ENCODE assay signal across 8 cellular contexts in genomic region chr1:1746566-1746909, GRCh38. TPM values are rescaled to one million over a fixed set of nuclear protein-coding genes. Genes with fewer than 3 reads are reported as not detected.
DNase-seq lines count a peak whose midpoint lies in the region; ATAC-seq, FAIRE-seq and TF ChIP-seq lines count a peak whose summit lies in the region.
"Not testable (repeated sequence)": the region's sequence is repeated elsewhere in the genome, so short reads cannot be mapped to it uniquely, and the experiment has no call there.

No MANE protein-coding gene starts in this region.

- intact Hi-C loops in GM12878 (cut with micrococcal nuclease; ENCODE audit: unreplicated experiment); aorta (cut with DNase I): not testable (repeated sequence)

- peak overlapping the region; percentile 9 for H4K8ac ChIP-seq in trophoblast cell (ENCODE audit: low read depth, low read length)

- not testable (repeated sequence) for H4K20me1 ChIP-seq in SK-N-SH (ENCODE audit: insufficient read depth); GM12878 (ENCODE audit: control insufficient read depth, insufficient read depth)

- not testable (repeated sequence) for H3K9me3 ChIP-seq in SK-N-SH; GM12878 (replicated peaks; ENCODE audit: control insufficient read depth, insufficient read depth, low read length); iPS-20b (ENCODE audit: insufficient read depth, low read depth, low read length); trophoblast cell (ENCODE audit: insufficient read depth, low read depth, low read length); aorta (ENCODE audit: control insufficient read depth, low read length)

- CTCF ChIA-PET in SK-N-SH (lab: Yijun Ruan, JAX): not testable (repeated sequence)
- CTCF ChIA-PET in GM12878 (lab: Yijun Ruan, JAX): interaction anchor here (1.4 kb wide), 1 partner anchor 159 kb away, joined by 3 read pairs; no protein-coding TSS in a partner anchor

- not testable (repeated sequence) for H3K4me2 ChIP-seq in SK-N-SH; GM12878 (ENCODE audit: control insufficient read depth, insufficient read depth)
- peak overlapping the region; percentile 52 for H3K4me2 ChIP-seq in trophoblast cell (ENCODE audit: low read length)

- RAD21 ChIA-PET in GM12878 (lab: Charles Lee; ENCODE audit: unreplicated experiment): not testable (repeated sequence)

- not testable (repeated sequence) for H2AK5ac ChIP-seq in trophoblast cell (ENCODE audit: low read length)

- peaks cover 11% of the 10 kb centered on the region; the same call in 1 of the 2 replicates for H3K79me2 ChIP-seq in SK-N-SH (ENCODE audit: insufficient read depth)
- H3K79me2 ChIP-seq in GM12878 (ENCODE audit: control insufficient read depth, insufficient read depth, low read length); trophoblast cell (ENCODE audit: control insufficient read depth, insufficient read depth, low read length, poor library complexity): not testable (repeated sequence)

- not testable (repeated sequence) for H3K9me2 ChIP-seq in SK-N-SH

- H3K4me3 ChIP-seq in SK-N-SH (ENCODE audit: low read depth in 2 of 2, low read length in 1 of 2) (peak overlapping the region in 1 of 2 experiments; percentile 47; a peak in 1 of 4 replicates), iPS-20b (ENCODE audit: low read length) (peak overlapping the region; percentile 51; the same call in 1 of the 2 replicates)
- not testable (repeated sequence) for H3K4me3 ChIP-seq in GM12878; trophoblast cell (ENCODE audit: low read depth, low read length); aorta (ENCODE audit: low read length in 2 of 2)

- not testable (repeated sequence) for TF ChIP-seq RAD21 in SK-N-SH (IDR thresholded peaks at IDR 0.05; ENCODE audit: low read length); GM12878 (IDR thresholded peaks at IDR 0.05; ENCODE audit: insufficient read depth, low read depth, low read length)

- not testable (repeated sequence) for H2BK5ac ChIP-seq in trophoblast cell (ENCODE audit: low read depth, low read length, poor library complexity)

- H3K27ac ChIP-seq in SK-N-SH (ENCODE audit: low read depth in 2 of 2, low read length in 1 of 2) (peak overlapping the region in 1 of 2 experiments; percentile 70; a peak in 2 of 4 replicates), GM12878 (ENCODE audit: control insufficient read depth, insufficient read depth) (0 out of 2 replicates have a peak overlapping the region, but pooled peaks have one; percentile 72), trophoblast cell (ENCODE audit: low read depth, low read length) (peak overlapping the region; percentile 95)
- H3K27ac ChIP-seq in iPS-20b (ENCODE audit: low read length); aorta (ENCODE audit: low read depth in 1 of 2, low read length in 2 of 2): not testable (repeated sequence)

- FAIRE-seq in H54 (lab: Jason Lieb, UNC): peak; percentile 36
- not testable (repeated sequence) for FAIRE-seq in GM12878 (lab: Jason Lieb, UNC)

- H3K79me1 ChIP-seq in trophoblast cell (ENCODE audit: low read length): not testable (repeated sequence)

- not testable (repeated sequence) for TF ChIP-seq POLR2A in H54 (IDR thresholded peaks at IDR 0.05; ENCODE audit: low read depth, low read length); GM12878 (IDR thresholded peaks at IDR 0.05; ENCODE audit: low read depth, low read length)

- H3K18ac ChIP-seq in trophoblast cell (ENCODE audit: low read length): not testable (repeated sequence)

- H2AFZ ChIP-seq in SK-N-SH (ENCODE audit: low read depth); GM12878 (ENCODE audit: control insufficient read depth, low read depth, low read length); trophoblast cell (ENCODE audit: insufficient read depth, low read length, poor library complexity): not testable (repeated sequence)

- H3K4ac ChIP-seq in trophoblast cell (ENCODE audit: low read depth, low read length): not testable (repeated sequence)

- SMC1A ChIA-PET in GM12878 (lab: Charles Lee; ENCODE audit: uncharacterized antibody, unreplicated experiment): not testable (repeated sequence)

- no CpG with 5 or more reads among the region's 35 CpGs for WGBS in SK-N-SH (ENCODE audit: low lambda C conversion rate)
- no CpG with 5 or more reads among the region's 35 CpGs for WGBS in GM12878 (ENCODE audit: insufficient coverage, insufficient replicate concordance, low lambda C conversion rate, missing lambda C conversion rate)
- WGBS in trophoblast cell (ENCODE audit: extremely low coverage, insufficient coverage, insufficient read length): no CpG with 5 or more reads among the region's 35 CpGs
- no CpG with 5 or more reads among the region's 35 CpGs for WGBS in aorta, 2 donors

- not testable (repeated sequence) for DNase-seq in H54 (ENCODE audit: insufficient read length, low spot score); SK-N-SH; GM12878 (ENCODE audit: low read depth, low spot score); trophoblast cell; aorta

- not testable (repeated sequence) for TF ChIP-seq EP300 in SK-N-SH (IDR thresholded peaks at IDR 0.05; ENCODE audit: borderline replicate concordance in 1 of 2, low read depth in 1 of 2, low read length in 1 of 2); GM12878 (IDR thresholded peaks at IDR 0.05; ENCODE audit: borderline replicate concordance in 1 of 2, control insufficient read depth in 1 of 2, low read depth in 2 of 2, low read length in 2 of 2)

- not testable (repeated sequence) for H4K91ac ChIP-seq in trophoblast cell (ENCODE audit: low read depth, low read length)

- not testable (repeated sequence) for H4K12ac ChIP-seq in trophoblast cell (ENCODE audit: low read depth, low read length)

- H3K23ac ChIP-seq in trophoblast cell (ENCODE audit: low read length): not testable (repeated sequence)

- in situ Hi-C loops in GM12878 (cut with MboI): not testable (repeated sequence)

- BruUV-seq in GM12878 (replicated peaks; lab: Mats Ljungman, UMichigan): TSS peak; percentile 90

- H2BK12ac ChIP-seq in trophoblast cell (ENCODE audit: low read length): not testable (repeated sequence)

- H3F3A ChIP-seq in SK-N-SH (replicated peaks; ENCODE audit: insufficient read depth): not testable (repeated sequence)

- not testable (repeated sequence) for H3K27me3 ChIP-seq in SK-N-SH (ENCODE audit: insufficient read depth); GM12878 (replicated peaks in 1 of 2; ENCODE audit: control insufficient read depth in 2 of 2, insufficient read depth in 2 of 2, low read length in 1 of 2); iPS-20b (ENCODE audit: insufficient read depth, low read length); trophoblast cell (ENCODE audit: insufficient read depth, low read length); aorta (ENCODE audit: control insufficient read depth in 1 of 2, insufficient read depth in 2 of 2, low read length in 1 of 2)

- not testable (repeated sequence) for H3K36me3 ChIP-seq in SK-N-SH (replicated peaks in 1 of 2; ENCODE audit: control insufficient read depth in 1 of 2, insufficient read depth in 2 of 2, low read length in 1 of 2); GM12878 (ENCODE audit: control insufficient read depth in 2 of 2, insufficient read depth in 2 of 2, low read length in 1 of 2); iPS-20b (ENCODE audit: insufficient read depth, low read depth, low read length); trophoblast cell (ENCODE audit: control insufficient read depth in 1 of 2, insufficient read depth in 2 of 2, low read length in 2 of 2); aorta (ENCODE audit: control insufficient read depth in 1 of 2, insufficient read depth in 2 of 2, low read length in 1 of 2)

- TF ChIP-seq CTCF in SK-N-SH (IDR thresholded peaks at IDR 0.05); GM12878 (IDR thresholded peaks at IDR 0.05 in 2 of 3, conservative IDR thresholded peaks at IDR 0.05 in 1 of 3; ENCODE audit: control insufficient read depth in 2 of 3, extremely low read depth in 1 of 3, insufficient read depth in 1 of 3, low read depth in 3 of 3, low read length in 3 of 3): not testable (repeated sequence)

- H3K9ac ChIP-seq in SK-N-SH: peak overlapping the region; percentile 60; the same call in 1 of the 2 replicates
- H3K9ac ChIP-seq in GM12878 (ENCODE audit: control insufficient read depth, insufficient read depth, low read length); iPS-20b (ENCODE audit: low read depth, low read length); trophoblast cell (ENCODE audit: low read length): not testable (repeated sequence)

- POLR2A ChIA-PET in SK-N-SH (lab: Yijun Ruan, JAX): not testable (repeated sequence)
- POLR2A ChIA-PET in GM12878 (lab: Charles Lee): interaction anchor here (0.7 kb wide), 1 partner anchor 30 kb away, joined by 3 read pairs; no protein-coding TSS in a partner anchor

- H2BK120ac ChIP-seq in trophoblast cell (ENCODE audit: insufficient read depth, low read length, poor library complexity): not testable (repeated sequence)

- not testable (repeated sequence) for H3K4me1 ChIP-seq in SK-N-SH (ENCODE audit: control insufficient read depth in 1 of 2, insufficient read depth in 2 of 2, low read depth in 1 of 2, low read length in 1 of 2); GM12878 (ENCODE audit: control insufficient read depth, insufficient read depth, low read length); iPS-20b (ENCODE audit: insufficient read depth, low read length); trophoblast cell (ENCODE audit: control insufficient read depth in 1 of 2, insufficient read depth in 2 of 2, low read length in 2 of 2); aorta (ENCODE audit: control insufficient read depth in 1 of 2, insufficient read depth in 2 of 2, low read length in 2 of 2)

- ATAC-seq in GM18909 (IDR thresholded peaks at IDR 0.05; ENCODE audit: poor library complexity, unreplicated experiment) (peak; percentile 81), HG03196 (IDR thresholded peaks at IDR 0.05; ENCODE audit: unreplicated experiment) (peak; percentile 81), GM12878 (peak; percentile 93), aorta (ENCODE audit: low FRiP score) (peak; percentile 98)

- not testable (repeated sequence) for H3K14ac ChIP-seq in trophoblast cell (ENCODE audit: low read length)

RNA-seq across cellular contexts. Expression of gene CDK11A, which starts 22.4 kb away (rescaled TPM):
- polyA plus RNA-seq in SK-N-SH (2012; rRNA removed) (22.0 and 24.0 TPM in 2 replicates), GM12878 (2011; rRNA removed) (3.6 and 7.4 TPM in 2 replicates), GM12878 (2014; fragmentation: Illumina TruSeq; extraction: Trizol) (20.1 and 30.0 TPM in 2 replicates), GM12878 (2014; fragmentation: Nextera tagmentation; extraction: Ambion mirVana) (1 to 10 TPM; 5.1 to 9.0 TPM), GM12878 (2014; rRNA removed) (37.4 and 52.0 TPM in 2 replicates), GM12878 (2016; fragmentation: Nextera tagmentation; extraction: Ambion mirVana) (10 to 100 TPM; 24.0 to 27.8 TPM), aorta (10 to 100 TPM; 26.3 to 56.3 TPM)
- 9.6 and 10.1 TPM in 2 replicates for polyA plus RNA-seq in SK-N-SH (2012; cell fraction: cytosol; rRNA removed)
- polyA plus RNA-seq in SK-N-SH (2012; cell fraction: nucleus; rRNA removed): 159 and 185 TPM in 2 replicates
- total RNA-seq in GM12878 (2013; cell fraction: nucleolus; rRNA removed): 45.6 and 46.9 TPM in 2 replicates
- total RNA-seq in GM12878 (2014; rRNA removed) (19.3 and 29.4 TPM in 2 replicates), GM12878 (2014; rRNA removed; fragmentation: Illumina TruSeq; extraction: Trizol) (20.1 and 22.0 TPM in 2 replicates), GM12878 (2021) (37.0 and 46.0 TPM in 2 replicates), aorta (10 to 100 TPM; 52.7 to 53.1 TPM)
- 32.2 TPM for polyA plus RNA-seq in GM12878 (2011; ENCODE audit: low read depth)
- polyA plus RNA-seq in GM12878 (2011; cell fraction: cytosol; rRNA removed): 10.7 and 16.9 TPM in 2 replicates
- polyA plus RNA-seq in GM12878 (2011; cell fraction: nucleus; rRNA removed): 166 and 242 TPM in 2 replicates
- polyA plus RNA-seq in GM12878 (2012): 30.6 and 44.2 TPM in 2 replicates
- 9.1 and 11.0 TPM in 2 replicates for polyA minus RNA-seq in GM12878 (2011; rRNA and poly(A)+ RNA removed)
- polyA minus RNA-seq in GM12878 (2011; cell fraction: cytosol; rRNA and poly(A)+ RNA removed): 69.0 and 71.3 TPM in 2 replicates
- polyA minus RNA-seq in GM12878 (2011; cell fraction: nucleus; rRNA and poly(A)+ RNA removed): 23.5 and 39.3 TPM in 2 replicates
- polyA plus RNA-seq in trophoblast cell (2013): 32.6 and 35.0 TPM in 2 replicates

RNA-seq across cellular contexts. Expression of gene NADK, which starts 31.7 kb away (rescaled TPM):
- polyA plus RNA-seq in SK-N-SH (2012; rRNA removed) (66.2 and 70.4 TPM in 2 replicates), GM12878 (2011; rRNA removed) (48.7 and 62.6 TPM in 2 replicates), GM12878 (2014; fragmentation: Illumina TruSeq; extraction: Trizol) (10.6 and 32.9 TPM in 2 replicates), GM12878 (2014; fragmentation: Nextera tagmentation; extraction: Ambion mirVana) (1 to 10 TPM; 1.1 to 3.6 TPM), GM12878 (2014; rRNA removed) (70.8 and 75.2 TPM in 2 replicates), GM12878 (2016; fragmentation: Nextera tagmentation; extraction: Ambion mirVana) (10 to 100 TPM; 44.6 to 60.6 TPM), aorta (10 to 100 TPM; 66.0 to 87.7 TPM)
- 31.7 and 41.3 TPM in 2 replicates for polyA plus RNA-seq in SK-N-SH (2012; cell fraction: cytosol; rRNA removed)
- 171 and 178 TPM in 2 replicates for polyA plus RNA-seq in SK-N-SH (2012; cell fraction: nucleus; rRNA removed)
- total RNA-seq in GM12878 (2013; cell fraction: nucleolus; rRNA removed): 113 and 124 TPM in 2 replicates
- total RNA-seq in GM12878 (2014; rRNA removed) (46.5 and 49.1 TPM in 2 replicates), GM12878 (2014; rRNA removed; fragmentation: Illumina TruSeq; extraction: Trizol) (27.0 and 30.2 TPM in 2 replicates), GM12878 (2021) (78.7 and 93.2 TPM in 2 replicates), aorta (10 to 100 TPM; 76.0 to 79.2 TPM)
- polyA plus RNA-seq in GM12878 (2011; ENCODE audit: low read depth): 36.7 TPM
- polyA plus RNA-seq in GM12878 (2011; cell fraction: cytosol; rRNA removed): 72.7 and 78.2 TPM in 2 replicates
- polyA plus RNA-seq in GM12878 (2011; cell fraction: nucleus; rRNA removed): 242 and 315 TPM in 2 replicates
- 42.3 and 46.1 TPM in 2 replicates for polyA plus RNA-seq in GM12878 (2012)
- 21.1 and 51.6 TPM in 2 replicates for polyA minus RNA-seq in GM12878 (2011; rRNA and poly(A)+ RNA removed)
- 29.9 and 30.3 TPM in 2 replicates for polyA minus RNA-seq in GM12878 (2011; cell fraction: cytosol; rRNA and poly(A)+ RNA removed)
- 39.2 and 54.4 TPM in 2 replicates for polyA minus RNA-seq in GM12878 (2011; cell fraction: nucleus; rRNA and poly(A)+ RNA removed)
- polyA plus RNA-seq in trophoblast cell (2013): 38.9 and 41.2 TPM in 2 replicates

RNA-seq across cellular contexts. Expression of gene SLC35E2B, which starts 53.9 kb away (rescaled TPM):
- polyA plus RNA-seq in SK-N-SH (2012; rRNA removed) (20.5 and 20.6 TPM in 2 replicates), GM12878 (2011; rRNA removed) (14.4 and 18.4 TPM in 2 replicates), GM12878 (2014; fragmentation: Illumina TruSeq; extraction: Trizol) (19.5 and 23.6 TPM in 2 replicates), GM12878 (2014; fragmentation: Nextera tagmentation; extraction: Ambion mirVana) (1 to 10 TPM; 2.6 to 4.1 TPM), GM12878 (2014; rRNA removed) (29.3 and 31.5 TPM in 2 replicates), GM12878 (2016; fragmentation: Nextera tagmentation; extraction: Ambion mirVana) (10 to 100 TPM; 18.6 to 18.7 TPM), aorta (10 to 100 TPM in 1 of 2 donors, 1 to 10 TPM in 1; 8.1 to 32.0 TPM)
- polyA plus RNA-seq in SK-N-SH (2012; cell fraction: cytosol; rRNA removed): 15.5 and 19.2 TPM in 2 replicates
- polyA plus RNA-seq in SK-N-SH (2012; cell fraction: nucleus; rRNA removed): 58.2 and 59.5 TPM in 2 replicates
- total RNA-seq in GM12878 (2013; cell fraction: nucleolus; rRNA removed): 110 and 118 TPM in 2 replicates
- total RNA-seq in GM12878 (2014; rRNA removed) (19.8 and 20.2 TPM in 2 replicates), GM12878 (2014; rRNA removed; fragmentation: Illumina TruSeq; extraction: Trizol) (15.8 and 16.5 TPM in 2 replicates), GM12878 (2021) (33.7 and 36.7 TPM in 2 replicates), aorta (10 to 100 TPM; 25.2 to 53.5 TPM)
- 16.4 TPM for polyA plus RNA-seq in GM12878 (2011; ENCODE audit: low read depth)
- 25.8 and 28.0 TPM in 2 replicates for polyA plus RNA-seq in GM12878 (2011; cell fraction: cytosol; rRNA removed)
- 66.9 and 72.3 TPM in 2 replicates for polyA plus RNA-seq in GM12878 (2011; cell fraction: nucleus; rRNA removed)
- 24.7 and 34.0 TPM in 2 replicates for polyA plus RNA-seq in GM12878 (2012)
- 12.9 and 24.7 TPM in 2 replicates for polyA minus RNA-seq in GM12878 (2011; rRNA and poly(A)+ RNA removed)
- polyA minus RNA-seq in GM12878 (2011; cell fraction: cytosol; rRNA and poly(A)+ RNA removed): 11.1 and 12.1 TPM in 2 replicates
- 12.1 and 20.3 TPM in 2 replicates for polyA minus RNA-seq in GM12878 (2011; cell fraction: nucleus; rRNA and poly(A)+ RNA removed)
- 25.3 TPM in 2 replicates for polyA plus RNA-seq in trophoblast cell (2013)
